8 cellular contexts compared by ENCODE assay signal in the genomic region with DNA sequence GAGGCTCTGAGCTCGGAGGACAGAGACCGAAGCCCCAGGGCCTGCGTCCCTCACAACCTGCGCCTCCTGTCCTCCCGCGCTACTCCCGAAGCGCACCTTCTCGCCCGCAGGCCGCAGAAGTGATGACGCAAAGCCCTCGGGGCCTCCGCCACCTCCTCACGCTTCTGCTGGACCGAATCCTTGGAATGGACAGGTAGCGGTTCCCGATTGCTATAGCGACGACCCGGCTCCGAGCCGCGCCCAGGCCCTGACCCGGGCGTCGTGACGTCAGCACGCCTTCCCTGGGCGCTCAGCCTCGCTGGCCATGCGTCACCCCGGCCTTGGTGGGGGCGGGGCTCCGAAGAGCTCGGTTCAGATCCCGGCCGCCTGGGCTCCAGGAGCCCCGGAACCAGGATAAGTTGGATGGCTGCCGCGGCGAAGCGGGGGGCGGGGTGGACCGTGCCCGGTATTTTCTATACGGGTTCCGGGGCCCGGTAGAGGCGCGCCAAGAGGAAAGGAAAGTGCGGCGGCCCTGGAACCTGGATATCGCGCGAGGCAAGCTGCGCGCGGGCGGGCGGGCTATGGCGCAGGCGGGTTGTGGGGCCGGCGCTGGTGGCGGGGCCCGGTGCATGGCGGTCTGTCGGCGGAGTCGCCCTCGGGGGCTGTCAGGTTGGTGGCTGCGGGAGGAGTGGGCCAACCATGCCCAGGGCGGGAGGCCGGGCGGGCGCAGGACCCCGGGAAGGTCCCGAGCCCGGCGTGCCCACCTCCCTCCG. TPM values are rescaled to one million over a fixed set of nuclear protein-coding genes. Genes with fewer than 3 reads are reported as not detected.
DNase-seq lines count a peak whose midpoint lies in the region; ATAC-seq, FAIRE-seq and TF ChIP-seq lines count a peak whose summit lies in the region.

A gene (plus strand): TSS at position 542 of the 752 bp plus-strand sequence. CDS start 21,417 bp downstream, outside the sequence.

- H3K36me3 ChIP-seq in psoas muscle (ENCODE audit: insufficient read depth in 1 of 2, low read depth in 1 of 2): no peaks in the 10 kb centered on the region

- intact Hi-C loops in left ventricle myocardium superior (cut with micrococcal nuclease): no loop called here
- intact Hi-C loops in psoas muscle (cut with DNase I): loop anchor here in 1 of 2 donors (10.0 kb wide), 1 partner anchor 465 kb away; a partner anchor contains a TSS

- peak within 1 kb of the TSS; percentile 95 for H3K4me3 ChIP-seq in psoas muscle

- no peak for FAIRE-seq in urothelium cell line (lab: Jason Lieb, UNC)

- no peaks in the 10 kb centered on the region for H3K9me3 ChIP-seq in T-helper 17 cell (ENCODE audit: control insufficient read depth, low read length, poor library complexity, severe bottlenecking)
- H3K9me3 ChIP-seq in psoas muscle: no peaks in the 10 kb centered on the region

- peaks cover 41% of the 10 kb centered on the region for H3K4me1 ChIP-seq in psoas muscle

- peak; percentile 97 for DNase-seq in GM13977 (ENCODE audit: low spot score)
- peak; percentile 87 for DNase-seq in NCI-H1694 treated with DMSO at 0.1 percent for 48 hours (lab: John Stamatoyannopoulos, UW)
- DNase-seq in T-helper 17 cell: peak; percentile 91 to 94 (median 93)
- DNase-seq in amygdala (lab: John Stamatoyannopoulos, UW): peak; percentile 60 to 98 (median 94)
- peak; percentile 100 for DNase-seq in left ventricle myocardium superior
- DNase-seq in psoas muscle: peak; percentile 99
- peak; percentile 100 for DNase-seq in urothelium cell line (ENCODE audit: low spot score)

- no peaks in the 10 kb centered on the region for H3K36me3 Mint-ChIP-seq in T-helper 17 cell (ENCODE audit: low read depth)

- in situ Hi-C loops in GM13977 (cut with MboI; ENCODE audit: low pct_unique_long_range_greater_than_20kb, low sequenced_read_pairs, unreplicated experiment): no loop called here

- H3K27me3 ChIP-seq in psoas muscle (ENCODE audit: insufficient read depth in 3 of 3, low read length in 2 of 3): no peaks in the 10 kb centered on the region

- peak within 1 kb of the TSS; percentile 98 for H3K27ac Mint-ChIP-seq in T-helper 17 cell

- peak within 1 kb of the TSS; percentile 96 for H3K4me3 Mint-ChIP-seq in T-helper 17 cell

- 0 to 1% (median 0%) methylated on average over 63 to 82 of the region's 82 CpGs for WGBS in psoas muscle, 3 donors

- H3K27me3 Mint-ChIP-seq in T-helper 17 cell: no peaks in the 10 kb centered on the region

- ATAC-seq in HG02884 (IDR thresholded peaks at IDR 0.05; ENCODE audit: unreplicated experiment) (peak; percentile 84), T-helper 17 cell (peak; percentile 79), left ventricle myocardium superior (peak; percentile 92), psoas muscle (peak; percentile 93 to 97 (median 96))

- TF ChIP-seq CTCF in GM13977 (IDR thresholded peaks at IDR 0.05; ENCODE audit: extremely low read depth, insufficient read depth, missing control alignments): peak; percentile 78
- TF ChIP-seq CTCF in psoas muscle (IDR thresholded peaks at IDR 0.05): no peak

- peaks cover 44% of the 10 kb centered on the region for H3K4me1 Mint-ChIP-seq in T-helper 17 cell

- H3K27ac ChIP-seq in psoas muscle: peak within 1 kb of the TSS; percentile 99

RNA-seq across cellular contexts. Expression of the gene that starts here (rescaled TPM):
- total RNA-seq in T-helper 17 cell (10 to 100 TPM; 50.0 to 60.8 TPM), left ventricle myocardium superior (44.1 TPM), psoas muscle (10 to 100 TPM; 17.9 to 25.0 (median 22.5) TPM)
- polyA plus RNA-seq in psoas muscle: 10 to 100 TPM; 22.3 to 37.3 (median 24.6) TPM

Comparison
In these comparisons a context has a peak if more than half of its experiments do, and no peak if none do; other contexts are left out.
1. Peak in every context shown above with its lines: DNase-seq, ATAC-seq, H3K4me3 ChIP-seq and H3K27ac ChIP-seq.